ENCODE assay signal across 1 cellular context in genomic region chr1:153957744-153958110, GRCh38.
TF ChIP-seq lines count a peak whose summit lies in the region.

No MANE protein-coding gene starts in this region.

TF ChIP-seq in IMR-90, 13 proteins besides CTCF, POLR2A, EP300 and RAD21:
- no peak for TF ChIP-seq NFE2L2 (IDR thresholded peaks at IDR 0.05; ENCODE audit: low read depth, low read length)
- no peak for TF ChIP-seq RCOR1 (IDR thresholded peaks at IDR 0.05; ENCODE audit: insufficient replicate concordance, low read length)
- TF ChIP-seq MAFK (IDR thresholded peaks at IDR 0.05; ENCODE audit: low read depth, low read length), result no peak
- no peak for TF ChIP-seq CEBPB (IDR thresholded peaks at IDR 0.05; ENCODE audit: low read depth, low read length)
- no peak for TF ChIP-seq MAZ (IDR thresholded peaks at IDR 0.05; ENCODE audit: borderline replicate concordance, low read depth, low read length)
- TF ChIP-seq MXI1 (IDR thresholded peaks at IDR 0.05; ENCODE audit: borderline replicate concordance, low read depth, low read length), result no peak
- no peak for TF ChIP-seq FOS (IDR thresholded peaks at IDR 0.05; ENCODE audit: low read depth, low read length)
- TF ChIP-seq RFX5 (IDR thresholded peaks at IDR 0.05; ENCODE audit: low read depth, low read length), result no peak
- TF ChIP-seq ELK1 (IDR thresholded peaks at IDR 0.05; ENCODE audit: borderline replicate concordance, low read depth, low read length), result no peak
- no peak for TF ChIP-seq CHD1 (IDR thresholded peaks at IDR 0.05; ENCODE audit: low read depth, low read length)
- no peak for TF ChIP-seq BHLHE40 (IDR thresholded peaks at IDR 0.05; ENCODE audit: low read depth, low read length)
- TF ChIP-seq USF2 (IDR thresholded peaks at IDR 0.05; ENCODE audit: low read depth, low read length), result no peak
- TF ChIP-seq SMC3 (IDR thresholded peaks at IDR 0.05; ENCODE audit: low read depth, low read length), result no peak
